ENCODE assay signal across 9 cellular contexts in genomic region chr16:30950516-30951073, GRCh38. TPM values are rescaled to one million over a fixed set of nuclear protein-coding genes. Genes with fewer than 3 reads are reported as not detected.
DNase-seq lines count a peak whose midpoint lies in the region; ATAC-seq and TF ChIP-seq lines count a peak whose summit lies in the region.
"Had no signal": no experiment of that assay in that cellular context is flagged by ENCODE, and none has a peak within 500 bp of the region (broad histone marks: within the 10 kb centered on the region; RNA-seq: fewer than 3 reads in every experiment).

No MANE protein-coding gene starts in this region.

- H3K4me1 Mint-ChIP-seq in activated CD4-positive, alpha-beta T cell treated with anti-CD3 and anti-CD28 coated beads, Interleukin-2, amount 10 ng/mL, durations not matched to agents 24 days and 14 days, result peaks cover 14% of the 10 kb centered on the region

- H3K36me3 Mint-ChIP-seq in activated CD4-positive, alpha-beta T cell treated with anti-CD3 and anti-CD28 coated beads, Interleukin-2, amount 10 ng/mL, durations not matched to agents 24 days and 14 days (ENCODE audit: low read depth), result peaks cover 2% of the 10 kb centered on the region

- no peaks in the 10 kb centered on the region for H3K27me3 Mint-ChIP-seq in activated CD4-positive, alpha-beta T cell treated with anti-CD3 and anti-CD28 coated beads, Interleukin-2, amount 10 ng/mL, durations not matched to agents 24 days and 14 days

- no peak for TF ChIP-seq CTCF in left lung (IDR thresholded peaks at IDR 0.05)
- no peak for TF ChIP-seq CTCF in thoracic aorta (IDR thresholded peaks at IDR 0.05)

- H3K36me3 ChIP-seq in left lung (peaks cover 0 to 15% of the 10 kb centered on the region in 2 donors), thoracic aorta (no peaks in the 10 kb centered on the region)

- H3K27ac ChIP-seq in angular gyrus (ENCODE audit: low read depth, low read length) (peak overlapping the region; percentile 94), left lung (peak overlapping the region; percentile 89 to 97), thoracic aorta (peak overlapping the region; percentile 89 to 97)
- H3K27ac ChIP-seq: SK-N-MC had no signal

- H3K4me3 ChIP-seq in left lung (peak overlapping the region in 1 of 2 donors; percentile 93), thoracic aorta (peak overlapping the region; percentile 100)

- peak; percentile 58 for DNase-seq in activated CD4-positive, alpha-beta T cell treated with anti-CD3 and anti-CD28 coated beads, Interleukin-2, amount 10 ng/mL, durations not matched to agents 24 days and 14 days
- no peak for DNase-seq in activated CD4-positive, alpha-beta T cell treated with anti-CD3 and anti-CD28 coated beads, Interleukin-2, amount 50 U/mL, for 4 hours
- DNase-seq in left lung (no peak), thoracic aorta (ENCODE audit: low spot score) (no peak), HT-29 (ENCODE audit: low spot score) (no peak), NCI-H69 (lab: John Stamatoyannopoulos, UW) (no peak)

- peak overlapping the region; percentile 81 for H3K27ac Mint-ChIP-seq in activated CD4-positive, alpha-beta T cell treated with anti-CD3 and anti-CD28 coated beads, Interleukin-2, amount 10 ng/mL, durations not matched to agents 24 days and 14 days

- intact Hi-C loops in activated CD4-positive, alpha-beta T cell treated with anti-CD3 and anti-CD28 coated beads, Interleukin-2, amount 10 ng/mL, durations not matched to agents 24 days and 14 days (cut with micrococcal nuclease), result loop anchor here (10.0 kb wide), 1 partner anchor 914 kb away; no protein-coding TSS in a partner anchor
- intact Hi-C loops in left lung (cut with DNase I), result no loop called here

- H3K27me3 ChIP-seq in left lung, result no peaks in the 10 kb centered on the region
- H3K27me3 ChIP-seq in thoracic aorta (replicated peaks; ENCODE audit: insufficient read depth), result no peaks in the 10 kb centered on the region

- H3K4me1 ChIP-seq in left lung, result peaks cover 7 to 43% of the 10 kb centered on the region in 2 donors
- peaks cover 25 to 46% of the 10 kb centered on the region in 2 donors for H3K4me1 ChIP-seq in thoracic aorta (ENCODE audit: control insufficient read depth in 1 of 2, low read depth in 2 of 2)

- peak overlapping the region; percentile 85 for H3K4me3 Mint-ChIP-seq in activated CD4-positive, alpha-beta T cell treated with anti-CD3 and anti-CD28 coated beads, Interleukin-2, amount 10 ng/mL, durations not matched to agents 24 days and 14 days

- no peak for ATAC-seq in left lung
- no peak for ATAC-seq in thoracic aorta (ENCODE audit: insufficient number of reproducible peaks, low FRiP score, low read depth)
- ATAC-seq in HG02759 (IDR thresholded peaks at IDR 0.05; ENCODE audit: unreplicated experiment), result no peak

- H3K9me3 ChIP-seq in left lung, result no peaks in the 10 kb centered on the region
- no peaks in the 10 kb centered on the region for H3K9me3 ChIP-seq in thoracic aorta

- H3K9me3 Mint-ChIP-seq in activated CD4-positive, alpha-beta T cell treated with anti-CD3 and anti-CD28 coated beads, Interleukin-2, amount 10 ng/mL, durations not matched to agents 24 days and 14 days, result no peaks in the 10 kb centered on the region

RNA-seq across cellular contexts. Expression of gene ORAI3, which starts 1.7 kb away (rescaled TPM):
- 11.8 and 12.7 TPM in 2 replicates for total RNA-seq in activated CD4-positive, alpha-beta T cell treated with anti-CD3 and anti-CD28 coated beads, Interleukin-2, amount 10 ng/mL, durations not matched to agents 24 days and 14 days
- 10 to 100 TPM; 20.7 to 23.2 TPM for total RNA-seq in left lung
- total RNA-seq in thoracic aorta, result 10 to 100 TPM; 19.0 to 35.7 TPM
- total RNA-seq in HT-29 (2014; rRNA removed; shearing (Covaris generic)), result 16.9 and 22.9 TPM in 2 replicates

RNA-seq across cellular contexts. Expression of gene SETD1A, which starts 7.0 kb away (rescaled TPM):
- 30.7 and 31.5 TPM in 2 replicates for total RNA-seq in activated CD4-positive, alpha-beta T cell treated with anti-CD3 and anti-CD28 coated beads, Interleukin-2, amount 10 ng/mL, durations not matched to agents 24 days and 14 days
- 10 to 100 TPM; 12.1 to 16.4 TPM for total RNA-seq in left lung
- 10 to 100 TPM in 1 of 2 donors, 1 to 10 TPM in 1; 7.4 to 14.6 TPM for total RNA-seq in thoracic aorta
- 7.7 and 9.8 TPM in 2 replicates for total RNA-seq in HT-29 (2014; rRNA removed; shearing (Covaris generic))

RNA-seq across cellular contexts. Expression of gene FBXL19, which starts 27.2 kb away (rescaled TPM):
- 35.9 and 36.5 TPM in 2 replicates for total RNA-seq in activated CD4-positive, alpha-beta T cell treated with anti-CD3 and anti-CD28 coated beads, Interleukin-2, amount 10 ng/mL, durations not matched to agents 24 days and 14 days
- total RNA-seq in left lung (10 to 100 TPM; 11.2 to 18.7 TPM), thoracic aorta (10 to 100 TPM; 14.5 to 18.7 TPM)
- 42.6 and 43.3 TPM in 2 replicates for total RNA-seq in HT-29 (2014; rRNA removed; shearing (Covaris generic))

RNA-seq across cellular contexts. Expression of gene HSD3B7, which starts 34.4 kb away (rescaled TPM):
- 2.9 and 3.2 TPM in 2 replicates for total RNA-seq in activated CD4-positive, alpha-beta T cell treated with anti-CD3 and anti-CD28 coated beads, Interleukin-2, amount 10 ng/mL, durations not matched to agents 24 days and 14 days
- total RNA-seq in left lung, result 10 to 100 TPM; 25.9 to 28.4 TPM
- total RNA-seq in thoracic aorta, result 10 to 100 TPM; 16.4 to 26.8 TPM
- total RNA-seq in HT-29 (2014; rRNA removed; shearing (Covaris generic)), result 24.7 and 28.9 TPM in 2 replicates

RNA-seq across cellular contexts. Expression of gene CTF1, which starts 54.2 kb away (rescaled TPM):
- 0.17 and 0.33 TPM in 2 replicates for total RNA-seq in activated CD4-positive, alpha-beta T cell treated with anti-CD3 and anti-CD28 coated beads, Interleukin-2, amount 10 ng/mL, durations not matched to agents 24 days and 14 days
- total RNA-seq in left lung, result 1 to 10 TPM; 4.5 to 7.9 TPM
- total RNA-seq in thoracic aorta, result 1 to 10 TPM; 3.8 TPM
- total RNA-seq in HT-29 (2014; rRNA removed; shearing (Covaris generic)), result not detected in 2 replicates
